In genomic region chr4:34972189-34972588, GRCh38 we compare ENCODE assay signal across 12 cellular contexts.
"Had no signal": no experiment of that assay in that cellular context is flagged by ENCODE, and none has a peak within 500 bp of the region (broad histone marks: within the 10 kb centered on the region; RNA-seq: fewer than 3 reads in every experiment).

No MANE protein-coding gene starts in this region.

- DNase-seq: activated CD4-positive, alpha-beta T cell treated with anti-CD3 and anti-CD28 coated beads for 4 hours; activated CD8-positive, alpha-beta memory T cell treated with anti-CD3 and anti-CD28 coated beads, Interleukin-2, amount 50 U/mL, for 48 hours; activated CD8-positive, alpha-beta T cell treated with anti-CD3 and anti-CD28 coated beads, Interleukin-2, amount 10 ng/mL, durations not matched to agents 7 days and 5 days; activated naive CD8-positive, alpha-beta T cell treated with anti-CD3 and anti-CD28 coated beads, Interleukin-2, amount 10 ng/mL, durations not matched to agents 7 days and 5 days; anterior cingulate cortex; nephron progenitor cell; spleen; stimulated activated CD4-positive, alpha-beta T cell treated with anti-CD3 and anti-CD28 coated beads, Interleukin-1b, Interleukin-23, amount 100 ng/mL, for 48 hours; transverse colon had no signal

- H3K4me1 Mint-ChIP-seq: activated naive CD8-positive, alpha-beta T cell treated with anti-CD3 and anti-CD28 coated beads, Interleukin-2, amount 10 ng/mL, durations not matched to agents 7 days and 5 days; nephron progenitor cell; stimulated activated memory B cell treated with anti-CD40 and anti-IgM and Interleukin-4, amounts not matched to agents 10 μg/mL and 1 μg/mL and 100 μg/mL, for 72 hours had no signal

- H3K27ac Mint-ChIP-seq: activated CD8-positive, alpha-beta T cell treated with anti-CD3 and anti-CD28 coated beads, Interleukin-2, amount 10 ng/mL, durations not matched to agents 7 days and 5 days; activated naive CD8-positive, alpha-beta T cell treated with anti-CD3 and anti-CD28 coated beads, Interleukin-2, amount 10 ng/mL, durations not matched to agents 7 days and 5 days; nephron progenitor cell; stimulated activated memory B cell treated with anti-CD40 and anti-IgM and Interleukin-4, amounts not matched to agents 10 μg/mL and 1 μg/mL and 100 μg/mL, for 72 hours had no signal

- H3K36me3 Mint-ChIP-seq: activated naive CD8-positive, alpha-beta T cell treated with anti-CD3 and anti-CD28 coated beads, Interleukin-2, amount 10 ng/mL, durations not matched to agents 7 days and 5 days; stimulated activated memory B cell treated with anti-CD40 and anti-IgM and Interleukin-4, amounts not matched to agents 10 μg/mL and 1 μg/mL and 100 μg/mL, for 72 hours had no signal

- H3K4me3 ChIP-seq: hepatocyte, prostate gland, spleen, transverse colon had no signal

- H3K27ac ChIP-seq: hepatocyte, prostate gland, spleen, transverse colon had no signal

- H3K27me3 Mint-ChIP-seq: activated naive CD8-positive, alpha-beta T cell treated with anti-CD3 and anti-CD28 coated beads, Interleukin-2, amount 10 ng/mL, durations not matched to agents 7 days and 5 days; stimulated activated memory B cell treated with anti-CD40 and anti-IgM and Interleukin-4, amounts not matched to agents 10 μg/mL and 1 μg/mL and 100 μg/mL, for 72 hours had no signal

- H3K9me3 Mint-ChIP-seq: activated naive CD8-positive, alpha-beta T cell treated with anti-CD3 and anti-CD28 coated beads, Interleukin-2, amount 10 ng/mL, durations not matched to agents 7 days and 5 days; nephron progenitor cell; stimulated activated memory B cell treated with anti-CD40 and anti-IgM and Interleukin-4, amounts not matched to agents 10 μg/mL and 1 μg/mL and 100 μg/mL, for 72 hours had no signal

- H3K4me3 Mint-ChIP-seq: activated CD8-positive, alpha-beta T cell treated with anti-CD3 and anti-CD28 coated beads, Interleukin-2, amount 10 ng/mL, durations not matched to agents 7 days and 5 days; activated naive CD8-positive, alpha-beta T cell treated with anti-CD3 and anti-CD28 coated beads, Interleukin-2, amount 10 ng/mL, durations not matched to agents 7 days and 5 days; nephron progenitor cell; stimulated activated memory B cell treated with anti-CD40 and anti-IgM and Interleukin-4, amounts not matched to agents 10 μg/mL and 1 μg/mL and 100 μg/mL, for 72 hours had no signal
